ENCODE assay signal across 7 cellular contexts in the genomic region with DNA sequence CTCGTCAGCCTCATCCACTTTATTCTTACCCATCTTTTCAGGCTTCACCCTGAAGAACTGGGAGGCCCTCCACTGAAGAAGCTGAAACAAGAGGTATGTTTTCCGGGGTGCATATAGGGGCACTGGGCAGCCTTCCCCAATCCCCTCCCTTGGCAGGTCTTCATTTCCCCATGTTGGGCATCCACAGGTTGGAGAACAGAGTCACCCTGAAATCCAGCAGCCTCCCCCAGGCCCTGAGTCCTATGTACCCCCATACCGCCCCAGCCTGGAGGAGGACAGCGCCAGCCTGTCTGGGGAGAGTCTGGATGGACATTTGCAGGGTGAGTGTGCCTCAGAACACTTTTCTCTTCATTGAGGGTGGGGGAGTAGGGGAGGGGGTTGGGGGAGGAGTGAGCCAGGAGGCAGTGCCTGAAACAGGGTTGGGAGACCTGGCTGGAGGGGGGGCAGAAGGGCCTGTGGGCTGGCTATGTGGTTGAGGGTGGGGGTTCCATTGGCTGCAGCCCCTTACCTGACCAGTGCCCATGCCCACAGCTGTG. TPM values are rescaled to one million over a fixed set of nuclear protein-coding genes. Genes with fewer than 3 reads are reported as not detected.
A peak's percentile ranks its signal among the peaks of the same experiment; 100 is the strongest.
DNase-seq lines count a peak whose midpoint lies in the region; FAIRE-seq and TF ChIP-seq lines count a peak whose summit lies in the region.
"Had no signal": no experiment of that assay in that cellular context is flagged by ENCODE, and none has a peak within 500 bp of the region (broad histone marks: within the 10 kb centered on the region; RNA-seq: fewer than 3 reads in every experiment).

No MANE protein-coding gene starts in this region.

- no peak overlapping the region for H4K5ac ChIP-seq in H1 (ENCODE audit: insufficient read length, low read depth, low read length)

- H3K56ac ChIP-seq in H1 (replicated peaks; ENCODE audit: insufficient read length, low read depth, low read length) = no peak overlapping the region

- no peaks in the 10 kb centered on the region for H3K9me3 ChIP-seq in H1 (ENCODE audit: insufficient read depth in 2 of 2, low read depth in 1 of 2, low read length in 1 of 2)
- H3K9me3 ChIP-seq in stomach smooth muscle (ENCODE audit: control insufficient read depth in 2 of 2, low read length in 2 of 2) = no peaks in the 10 kb centered on the region

- no peak overlapping the region for H3K14ac ChIP-seq in H1 (ENCODE audit: insufficient read length)

- H3K27me3 ChIP-seq in H1 (replicated peaks in 1 of 4; ENCODE audit: control insufficient read depth in 3 of 4, extremely low read depth in 1 of 4, insufficient read depth in 3 of 4, low read length in 3 of 4) = no peaks in the 10 kb centered on the region
- H3K27me3 ChIP-seq in stomach smooth muscle (ENCODE audit: control insufficient read depth in 1 of 2, insufficient read depth in 2 of 2, low read length in 2 of 2) = no peaks in the 10 kb centered on the region

- peak overlapping the region; percentile 96 for H3K4me3 Mint-ChIP-seq in activated CD4-positive, alpha-beta T cell treated with anti-CD3 and anti-CD28 coated beads, Interleukin-2, amount 10 ng/mL, durations not matched to agents 24 days and 14 days

- no peak overlapping the region for H3K9ac ChIP-seq in H1 (replicated peaks in 1 of 4; ENCODE audit: extremely low read depth in 1 of 4, low read depth in 3 of 4, low read length in 3 of 4)
- peak overlapping the region in 1 of 2 donors; percentile 39 for H3K9ac ChIP-seq in stomach smooth muscle (ENCODE audit: low read length in 2 of 2)

- peaks cover 4 to 11% of the 10 kb centered on the region in 2 experiments for H4K20me1 ChIP-seq in H1 (replicated peaks in 1 of 2; ENCODE audit: control insufficient read depth in 1 of 2, insufficient read depth in 2 of 2, low read length in 2 of 2)

- no peak for TF ChIP-seq EP300 in H1 (IDR thresholded peaks at IDR 0.05; ENCODE audit: borderline replicate concordance in 1 of 2, low read depth in 2 of 2, low read length in 2 of 2)

- H2BK15ac ChIP-seq in H1 (ENCODE audit: low read length) = no peak overlapping the region

- H2AFZ ChIP-seq in H1 (ENCODE audit: low read length) = no peak overlapping the region

- H2BK5ac ChIP-seq in H1 (ENCODE audit: low read depth, low read length) = no peak overlapping the region

- H4K91ac ChIP-seq in H1 (replicated peaks; ENCODE audit: insufficient read length, low read length) = no peak overlapping the region

- H2BK12ac ChIP-seq in H1 (ENCODE audit: low read depth, low read length) = no peak overlapping the region

- peak overlapping the region; percentile 92; the same call in 1 of the 2 replicates for H4K8ac ChIP-seq in H1 (ENCODE audit: extremely low read depth, insufficient read depth, low read length)

- no peak overlapping the region for H3K4me3 ChIP-seq in H1 (ENCODE audit: extremely low read depth in 1 of 4, insufficient read depth in 2 of 4, low read depth in 3 of 4, low read length in 4 of 4)
- peak overlapping the region in 1 of 2 donors; percentile 54 for H3K4me3 ChIP-seq in stomach smooth muscle (ENCODE audit: low read length in 2 of 2)

- WGBS in H1 (ENCODE audit: extremely low coverage in 1 of 2, insufficient coverage in 1 of 2, insufficient read length in 1 of 2, insufficient replicate concordance in 2 of 2, low coverage in 1 of 2, low lambda C conversion rate in 2 of 2, missing lambda C conversion rate in 1 of 2), 2 experiments = 91% methylated on average over 4 of the region's 4 CpGs; no CpG with 5 or more reads in 1 of the 2 experiments

- peak overlapping the region; percentile 87 for H3K27ac Mint-ChIP-seq in activated CD4-positive, alpha-beta T cell treated with anti-CD3 and anti-CD28 coated beads, Interleukin-2, amount 10 ng/mL, durations not matched to agents 24 days and 14 days

- H3K4me1 ChIP-seq in H1 (replicated peaks in 1 of 4; ENCODE audit: control insufficient read depth in 3 of 4, insufficient read depth in 4 of 4, low read length in 3 of 4) (peaks cover 0 to 32% (median 21%) of the 10 kb centered on the region in 4 experiments; a peak in 6 of 7 replicates), stomach smooth muscle (ENCODE audit: control insufficient read depth, insufficient read depth, low read length) (peaks cover 62% of the 10 kb centered on the region)

- POLR2A ChIA-PET in H1 (lab: Charles Lee; ENCODE audit: partially characterized antibody) = interaction anchor here (1.1 to 16.5 kb wide), 10 partner anchors 14 to 137 kb away, joined by 3 to 352 read pairs (median 7); a partner anchor contains a TSS

- H3K36me3 ChIP-seq in H1 (ENCODE audit: control insufficient read depth in 2 of 4, insufficient read depth in 4 of 4, low read length in 3 of 4) (peaks cover 9 to 32% (median 18%) of the 10 kb centered on the region in 4 experiments), stomach smooth muscle (ENCODE audit: control insufficient read depth in 2 of 2, insufficient read depth in 2 of 2, low read length in 2 of 2) (peaks cover 41 to 48% of the 10 kb centered on the region in 2 donors)

- no peak overlapping the region for H3K27ac ChIP-seq in H1 (ENCODE audit: low read depth, low read length)
- peak overlapping the region; percentile 82 for H3K27ac ChIP-seq in stomach smooth muscle (ENCODE audit: low read length)

- H3K4ac ChIP-seq in H1 (replicated peaks; ENCODE audit: insufficient read length, low read depth, low read length) = no peak overlapping the region

- peaks cover 62% of the 10 kb centered on the region for H3K4me1 Mint-ChIP-seq in activated CD4-positive, alpha-beta T cell treated with anti-CD3 and anti-CD28 coated beads, Interleukin-2, amount 10 ng/mL, durations not matched to agents 24 days and 14 days

- peaks cover 0 to 18% of the 10 kb centered on the region in 2 experiments; a peak in 1 of 4 replicates for H3K79me2 ChIP-seq in H1 (ENCODE audit: control insufficient read depth in 1 of 2, insufficient read depth in 2 of 2, low read length in 2 of 2)

- H2BK120ac ChIP-seq in H1 (replicated peaks; ENCODE audit: low read depth, low read length) = no peak overlapping the region

- no peak for DNase-seq in activated CD4-positive, alpha-beta T cell treated with anti-CD3 and anti-CD28 coated beads, Interleukin-2, amount 10 ng/mL, durations not matched to agents 24 days and 14 days
- no peak for DNase-seq in activated CD4-positive, alpha-beta T cell treated with anti-CD3 and anti-CD28 coated beads, Interleukin-2, amount 50 U/mL, for 48 hours
- DNase-seq in H1 (ENCODE audit: low read depth in 1 of 2, low spot score in 2 of 2) = no peak
- no peak for DNase-seq in Kasumi-1 (lab: John Stamatoyannopoulos, UW)
- no peak for DNase-seq in NCI-H526 treated with DMSO at 0.1 percent for 48 hours (lab: John Stamatoyannopoulos, UW)

- H3K79me1 ChIP-seq in H1 (ENCODE audit: low read depth, low read length) = peaks cover 4% of the 10 kb centered on the region

- no peak overlapping the region; the same call in 1 of the 2 replicates for H3K18ac ChIP-seq in H1 (ENCODE audit: extremely low read depth, low read length)

- FAIRE-seq in H1 (lab: Jason Lieb, UNC) = no peak

- H2AK5ac ChIP-seq in H1 (ENCODE audit: low read depth, low read length) = no peak overlapping the region

- no peak overlapping the region for H3K4me2 ChIP-seq in H1 (ENCODE audit: insufficient read depth in 1 of 2, low read depth in 2 of 2, low read length in 2 of 2)

- TF ChIP-seq RAD21 in H1 (IDR thresholded peaks at IDR 0.05 in 1 of 2, conservative IDR thresholded peaks at IDR 0.05 in 1 of 2; ENCODE audit: low read depth in 2 of 2, low read length in 2 of 2) = no peak

- intact Hi-C loops in activated CD4-positive, alpha-beta T cell treated with anti-CD3 and anti-CD28 coated beads, Interleukin-2, amount 10 ng/mL, durations not matched to agents 24 days and 14 days (cut with micrococcal nuclease) = loop anchor here (1.0 to 2.0 kb wide), 2 partner anchors 14 to 24 kb away; a partner anchor contains a TSS

- no peak overlapping the region for H3K23ac ChIP-seq in H1 (ENCODE audit: insufficient read length)

- no peak overlapping the region for H2BK20ac ChIP-seq in H1 (ENCODE audit: low read length)

- TF ChIP-seq POLR2A in H1 (IDR thresholded peaks at IDR 0.05; ENCODE audit: control extremely low read depth in 1 of 2, low read depth in 2 of 2, low read length in 2 of 2) = no peak

- TF ChIP-seq CTCF in H1 (IDR thresholded peaks at IDR 0.05; ENCODE audit: control extremely low read depth in 1 of 3, insufficient read depth in 1 of 3, low read depth in 1 of 3, low read length in 3 of 3) = no peak

- H3K36me3 Mint-ChIP-seq in activated CD4-positive, alpha-beta T cell treated with anti-CD3 and anti-CD28 coated beads, Interleukin-2, amount 10 ng/mL, durations not matched to agents 24 days and 14 days (ENCODE audit: low read depth) = peaks cover 69% of the 10 kb centered on the region

- peaks cover 12% of the 10 kb centered on the region; the same call in 1 of the 2 replicates for H3K23me2 ChIP-seq in H1 (ENCODE audit: low read depth, low read length)

- no peaks in the 10 kb centered on the region for H3K9me3 Mint-ChIP-seq in activated CD4-positive, alpha-beta T cell treated with anti-CD3 and anti-CD28 coated beads, Interleukin-2, amount 10 ng/mL, durations not matched to agents 24 days and 14 days
- H3K9me3 Mint-ChIP-seq: immature natural killer cell had no signal

- CTCF ChIA-PET in H1 (lab: Charles Lee; ENCODE audit: partially characterized antibody) = interaction anchor here (0.9 to 14.0 kb wide), 26 partner anchors 9 to 146 kb away, joined by 3 to 325 read pairs (median 6); a partner anchor contains a TSS

- H3K27me3 Mint-ChIP-seq in activated CD4-positive, alpha-beta T cell treated with anti-CD3 and anti-CD28 coated beads, Interleukin-2, amount 10 ng/mL, durations not matched to agents 24 days and 14 days = no peaks in the 10 kb centered on the region

RNA-seq across cellular contexts. Expression of a gene that starts 4.0 kb away (rescaled TPM):
- total RNA-seq in activated CD4-positive, alpha-beta T cell treated with anti-CD3 and anti-CD28 coated beads, Interleukin-2, amount 10 ng/mL, durations not matched to agents 24 days and 14 days = 70.5 and 76.7 TPM in 2 replicates
- 20.6 and 20.9 TPM in 2 replicates for total RNA-seq in H1 (2021; fragmentation: NEBNext Ultra II Directional; extraction: Animal tissue kit (Norgen Biotek cat#: 25700))
- polyA plus RNA-seq in H1 (2011; rRNA removed) = 23.5 and 30.8 TPM in 2 replicates
- 23.9 TPM for polyA plus RNA-seq in H1 (2011; cell fraction: cytosol; rRNA removed)
- polyA plus RNA-seq in H1 (2011; cell fraction: nucleus; rRNA removed) = 31.8 TPM
- 18.8 to 24.4 TPM (median 22.7 TPM) in 4 replicates for polyA plus RNA-seq in H1 (2012, experiment 1 of 2)
- 22.8 TPM for polyA plus RNA-seq in H1 (2012, experiment 2 of 2)
- polyA plus RNA-seq in H1 (2013, experiment 1 of 2) = 12.4 TPM
- 11.5 TPM for polyA plus RNA-seq in H1 (2013, experiment 2 of 2)
- 12.2 and 22.2 TPM in 2 replicates for polyA minus RNA-seq in H1 (2011; rRNA and poly(A)+ RNA removed)
- polyA minus RNA-seq in H1 (2011; cell fraction: cytosol; rRNA and poly(A)+ RNA removed) = 17.3 TPM
- 13.8 TPM for polyA minus RNA-seq in H1 (2011; cell fraction: nucleus; rRNA and poly(A)+ RNA removed)

RNA-seq across cellular contexts. Expression of a gene that starts 14.4 kb away (rescaled TPM):
- total RNA-seq in activated CD4-positive, alpha-beta T cell treated with anti-CD3 and anti-CD28 coated beads, Interleukin-2, amount 10 ng/mL, durations not matched to agents 24 days and 14 days = 77.0 and 80.6 TPM in 2 replicates
- total RNA-seq in H1 (2021; fragmentation: NEBNext Ultra II Directional; extraction: Animal tissue kit (Norgen Biotek cat#: 25700)) = 41.6 and 43.2 TPM in 2 replicates
- 21.3 and 30.1 TPM in 2 replicates for polyA plus RNA-seq in H1 (2011; rRNA removed)
- polyA plus RNA-seq in H1 (2011; cell fraction: cytosol; rRNA removed) = 30.3 TPM
- polyA plus RNA-seq in H1 (2011; cell fraction: nucleus; rRNA removed) = 32.0 TPM
- 16.4 to 26.7 TPM (median 21.6 TPM) in 4 replicates for polyA plus RNA-seq in H1 (2012, experiment 1 of 2)
- 2.0 TPM for polyA plus RNA-seq in H1 (2012, experiment 2 of 2)
- 35.2 TPM for polyA plus RNA-seq in H1 (2013, experiment 1 of 2)
- 38.0 TPM for polyA plus RNA-seq in H1 (2013, experiment 2 of 2)
- polyA minus RNA-seq in H1 (2011; rRNA and poly(A)+ RNA removed) = 36.9 and 49.7 TPM in 2 replicates
- polyA minus RNA-seq in H1 (2011; cell fraction: cytosol; rRNA and poly(A)+ RNA removed) = 15.9 TPM
- polyA minus RNA-seq in H1 (2011; cell fraction: nucleus; rRNA and poly(A)+ RNA removed) = 23.5 TPM

RNA-seq across cellular contexts. Expression of a gene that starts 18.2 kb away (rescaled TPM):
- total RNA-seq in activated CD4-positive, alpha-beta T cell treated with anti-CD3 and anti-CD28 coated beads, Interleukin-2, amount 10 ng/mL, durations not matched to agents 24 days and 14 days = 304 and 319 TPM in 2 replicates
- total RNA-seq in H1 (2021; fragmentation: NEBNext Ultra II Directional; extraction: Animal tissue kit (Norgen Biotek cat#: 25700)) = 26.8 and 32.9 TPM in 2 replicates
- polyA plus RNA-seq in H1 (2011; rRNA removed) = 38.7 and 52.2 TPM in 2 replicates
- polyA plus RNA-seq in H1 (2011; cell fraction: cytosol; rRNA removed) = 42.9 TPM
- polyA plus RNA-seq in H1 (2011; cell fraction: nucleus; rRNA removed) = 104 TPM
- polyA plus RNA-seq in H1 (2012, experiment 1 of 2) = 32.8 to 37.0 TPM (median 34.7 TPM) in 4 replicates
- polyA plus RNA-seq in H1 (2012, experiment 2 of 2) = 21.8 TPM
- polyA plus RNA-seq in H1 (2013, experiment 1 of 2) = 26.6 TPM
- 28.7 TPM for polyA plus RNA-seq in H1 (2013, experiment 2 of 2)
- polyA minus RNA-seq in H1 (2011; rRNA and poly(A)+ RNA removed) = 32.3 and 34.6 TPM in 2 replicates
- 11.3 TPM for polyA minus RNA-seq in H1 (2011; cell fraction: cytosol; rRNA and poly(A)+ RNA removed)
- 30.5 TPM for polyA minus RNA-seq in H1 (2011; cell fraction: nucleus; rRNA and poly(A)+ RNA removed)

RNA-seq across cellular contexts. Expression of a gene that starts 35.3 kb away (rescaled TPM):
- 0.28 and 0.93 TPM in 2 replicates for total RNA-seq in activated CD4-positive, alpha-beta T cell treated with anti-CD3 and anti-CD28 coated beads, Interleukin-2, amount 10 ng/mL, durations not matched to agents 24 days and 14 days
- 92.5 and 99.1 TPM in 2 replicates for total RNA-seq in H1 (2021; fragmentation: NEBNext Ultra II Directional; extraction: Animal tissue kit (Norgen Biotek cat#: 25700))
- 35.3 and 59.0 TPM in 2 replicates for polyA plus RNA-seq in H1 (2011; rRNA removed)
- polyA plus RNA-seq in H1 (2011; cell fraction: cytosol; rRNA removed) = 32.8 TPM
- 168 TPM for polyA plus RNA-seq in H1 (2011; cell fraction: nucleus; rRNA removed)
- polyA plus RNA-seq in H1 (2012, experiment 1 of 2) = 61.6 to 121 TPM (median 97.9 TPM) in 4 replicates
- 64.6 TPM for polyA plus RNA-seq in H1 (2012, experiment 2 of 2)
- polyA plus RNA-seq in H1 (2013, experiment 1 of 2) = 72.6 TPM
- 45.3 TPM for polyA plus RNA-seq in H1 (2013, experiment 2 of 2)
- 137 and 189 TPM in 2 replicates for polyA minus RNA-seq in H1 (2011; rRNA and poly(A)+ RNA removed)
- 104 TPM for polyA minus RNA-seq in H1 (2011; cell fraction: cytosol; rRNA and poly(A)+ RNA removed)
- 104 TPM for polyA minus RNA-seq in H1 (2011; cell fraction: nucleus; rRNA and poly(A)+ RNA removed)

RNA-seq across cellular contexts. Expression of a gene that starts 43.0 kb away (rescaled TPM):
- total RNA-seq in activated CD4-positive, alpha-beta T cell treated with anti-CD3 and anti-CD28 coated beads, Interleukin-2, amount 10 ng/mL, durations not matched to agents 24 days and 14 days = 1.7 TPM in 2 replicates
- total RNA-seq in H1 (2021; fragmentation: NEBNext Ultra II Directional; extraction: Animal tissue kit (Norgen Biotek cat#: 25700)) = 0.52 and 0.54 TPM in 2 replicates
- polyA plus RNA-seq in H1 (2011; rRNA removed) = 0.60 and 0.77 TPM in 2 replicates
- 0.21 TPM for polyA plus RNA-seq in H1 (2011; cell fraction: cytosol; rRNA removed)
- polyA plus RNA-seq in H1 (2011; cell fraction: nucleus; rRNA removed) = 2.2 TPM
- 0.11 to 0.41 TPM (median 0.24 TPM) in 4 replicates for polyA plus RNA-seq in H1 (2012, experiment 1 of 2)
- polyA plus RNA-seq in H1 (2012, experiment 2 of 2) = 0.04 TPM
- 0.14 TPM for polyA plus RNA-seq in H1 (2013, experiment 1 of 2)
- 0.33 TPM for polyA plus RNA-seq in H1 (2013, experiment 2 of 2)
- polyA minus RNA-seq in H1 (2011; rRNA and poly(A)+ RNA removed) = 1.3 TPM in 1 of 2 replicates, not detected in the other
- polyA minus RNA-seq in H1 (2011; cell fraction: cytosol; rRNA and poly(A)+ RNA removed) = not detected
- polyA minus RNA-seq in H1 (2011; cell fraction: nucleus; rRNA and poly(A)+ RNA removed) = 2.4 TPM
- polyA plus RNA-seq: immature natural killer cell had no signal
